Comparison of ENCODE assay signal across 8 cellular contexts in the genomic region with DNA sequence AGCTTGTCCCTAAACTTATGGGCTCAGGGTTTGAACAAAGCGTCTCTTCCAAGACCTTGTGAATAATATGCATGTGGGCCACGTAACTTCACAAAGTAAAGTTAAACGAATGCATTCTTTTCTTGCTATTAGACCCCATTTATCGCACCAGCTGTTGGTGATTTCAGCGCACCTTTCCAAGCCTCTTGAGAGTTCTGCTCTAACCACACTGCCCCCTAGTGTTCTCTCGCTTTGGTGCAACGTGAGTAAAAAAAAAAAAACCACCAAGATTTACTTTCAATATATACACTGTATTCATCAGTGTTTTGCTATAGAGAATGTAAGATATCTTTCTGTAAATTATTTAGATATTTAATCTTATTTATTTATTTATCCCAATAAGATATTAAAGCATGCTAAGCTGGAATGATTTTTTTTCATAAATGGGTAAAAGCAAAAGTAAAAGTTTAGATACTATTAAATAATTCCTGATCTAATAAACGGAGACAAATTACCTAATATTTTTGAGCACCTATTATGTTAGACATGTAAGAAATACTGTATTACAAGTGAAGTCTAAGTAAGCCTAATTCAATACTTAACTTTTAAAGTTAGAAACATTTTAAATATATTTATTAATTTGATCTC.
A peak's percentile ranks its signal among the peaks of the same experiment; 100 is the strongest.
DNase-seq lines count a peak whose midpoint lies in the region; ATAC-seq, FAIRE-seq and TF ChIP-seq lines count a peak whose summit lies in the region.

No MANE protein-coding gene starts in this region.

- peak; percentile 66 for FAIRE-seq in GM12878 (lab: Jason Lieb, UNC)

- BruUV-seq in GM12878 (replicated peaks; lab: Mats Ljungman, UMichigan), result no TSS peak

- H3K36me3 ChIP-seq in GM12878 (ENCODE audit: control insufficient read depth in 2 of 2, insufficient read depth in 2 of 2, low read length in 1 of 2), result no peaks in the 10 kb centered on the region

- peak; percentile 63 for DNase-seq in D341Med (ENCODE audit: low spot score)
- DNase-seq in NCI-H1092 (lab: John Stamatoyannopoulos, UW), result peak; percentile 64
- peak; percentile 19 for DNase-seq in T follicular helper cell (ENCODE audit: low read depth)
- DNase-seq in GM12878 (ENCODE audit: low read depth, low spot score), result peak; percentile 38
- DNase-seq in inferior parietal cortex (ENCODE audit: extremely low spot score), result peak; percentile 87
- peak; percentile 57 to 63 for DNase-seq in stimulated activated CD4-positive, alpha-beta T cell treated with anti-CD3 and anti-CD28 coated beads, Interleukin-2, amount 100 ng/mL, for 24 hours
- no peak for DNase-seq in OCI-M2 (lab: John Stamatoyannopoulos, UW; ENCODE audit: unreplicated experiment)

- no peak overlapping the region for H3K4me3 ChIP-seq in GM12878

- no peak overlapping the region for H2AFZ ChIP-seq in GM12878 (ENCODE audit: control insufficient read depth, low read depth, low read length)

- H3K4me2 ChIP-seq in GM12878 (ENCODE audit: control insufficient read depth, insufficient read depth), result no peak overlapping the region

- H3K79me2 ChIP-seq in GM12878 (ENCODE audit: control insufficient read depth, insufficient read depth, low read length), result no peaks in the 10 kb centered on the region

- H4K20me1 ChIP-seq in GM12878 (ENCODE audit: control insufficient read depth, insufficient read depth), result no peaks in the 10 kb centered on the region

- SMC1A ChIA-PET in GM12878 (lab: Charles Lee; ENCODE audit: uncharacterized antibody, unreplicated experiment), result interaction anchor here (0.6 to 4.4 kb wide), 45 partner anchors 10 to 1063 kb away, joined by 3 to 59 read pairs (median 4); no protein-coding TSS in a partner anchor

- CTCF ChIA-PET in GM12878 (lab: Yijun Ruan, JAX), result interaction anchor here (0.6 to 3.6 kb wide), 69 partner anchors 9 to 1063 kb away, joined by 3 to 111 read pairs (median 5); no protein-coding TSS in a partner anchor

- no peaks in the 10 kb centered on the region for H3K4me1 ChIP-seq in GM12878 (ENCODE audit: control insufficient read depth, insufficient read depth, low read length)

- no peak for TF ChIP-seq POLR2A in GM12878 (IDR thresholded peaks at IDR 0.05; ENCODE audit: low read depth, low read length)

- ATAC-seq in GM21576 (IDR thresholded peaks at IDR 0.05; ENCODE audit: unreplicated experiment) (peak; percentile 81), GM12878 (peak; percentile 85)

- TF ChIP-seq EP300 in GM12878 (IDR thresholded peaks at IDR 0.05; ENCODE audit: borderline replicate concordance in 1 of 2, control insufficient read depth in 1 of 2, low read depth in 2 of 2, low read length in 2 of 2), result no peak

- RAD21 ChIA-PET in GM12878 (lab: Charles Lee; ENCODE audit: unreplicated experiment), result interaction anchor here (0.6 to 3.1 kb wide), 26 partner anchors 9 to 1061 kb away, joined by 3 to 78 read pairs (median 4); no protein-coding TSS in a partner anchor

- peak; percentile 61 for TF ChIP-seq RAD21 in GM12878 (IDR thresholded peaks at IDR 0.05; ENCODE audit: insufficient read depth, low read depth, low read length)

- TF ChIP-seq CTCF in GM12878 (IDR thresholded peaks at IDR 0.05 in 2 of 3, conservative IDR thresholded peaks at IDR 0.05 in 1 of 3; ENCODE audit: control insufficient read depth in 2 of 3, extremely low read depth in 1 of 3, insufficient read depth in 1 of 3, low read depth in 3 of 3, low read length in 3 of 3), result peak; percentile 75 to 76 (median 75); a peak in 5 of 6 replicates

- in situ Hi-C loops in GM12878 (cut with MboI), result no loop called here

- POLR2A ChIA-PET in GM12878 (lab: Charles Lee), result interaction anchor here (0.5 to 1.1 kb wide), 5 partner anchors 10 to 906 kb away, joined by 3 to 7 read pairs (median 3); no protein-coding TSS in a partner anchor

- intact Hi-C loops in GM12878 (cut with micrococcal nuclease; ENCODE audit: unreplicated experiment), result loop anchor here (1.0 to 10.0 kb wide), 3 partner anchors 224 to 721 kb away; no protein-coding TSS in a partner anchor

- no peaks in the 10 kb centered on the region for H3K27me3 ChIP-seq in GM12878 (replicated peaks in 1 of 2; ENCODE audit: control insufficient read depth in 2 of 2, insufficient read depth in 2 of 2, low read length in 1 of 2)

- no peak overlapping the region for H3K27ac ChIP-seq in GM12878 (ENCODE audit: control insufficient read depth, insufficient read depth)

- WGBS in GM12878 (ENCODE audit: insufficient coverage, insufficient replicate concordance, low lambda C conversion rate, missing lambda C conversion rate), result 7% methylated on average over 8 of the region's 8 CpGs

- no peak overlapping the region for H3K9ac ChIP-seq in GM12878 (ENCODE audit: control insufficient read depth, insufficient read depth, low read length)

- no peaks in the 10 kb centered on the region for H3K9me3 ChIP-seq in GM12878 (replicated peaks; ENCODE audit: control insufficient read depth, insufficient read depth, low read length)

TF ChIP-seq in GM12878, 131 proteins besides CTCF, POLR2A, EP300 and RAD21:
- TF ChIP-seq RUNX3 (IDR thresholded peaks at IDR 0.05; ENCODE audit: low read length), result peak; percentile 33; the same call in 1 of the 2 replicates
- TF ChIP-seq YY1 (IDR thresholded peaks at IDR 0.05; ENCODE audit: low read depth, low read length), result 0 out of 2 replicates have a peak, but pooled peaks have one; percentile 32
- peak; percentile 66; the same call in 1 of the 2 replicates for TF ChIP-seq SMC3 (IDR thresholded peaks at IDR 0.05; ENCODE audit: borderline replicate concordance, low read length)
- TF ChIP-seq REST (IDR thresholded peaks at IDR 0.05; ENCODE audit: low read depth, low read length), result no peak
- peak; percentile 97 for TF ChIP-seq ZNF384 (IDR thresholded peaks at IDR 0.05; ENCODE audit: borderline replicate concordance, low read depth, low read length)
